ENCODE assay signal across 38 cellular contexts in the genomic region with DNA sequence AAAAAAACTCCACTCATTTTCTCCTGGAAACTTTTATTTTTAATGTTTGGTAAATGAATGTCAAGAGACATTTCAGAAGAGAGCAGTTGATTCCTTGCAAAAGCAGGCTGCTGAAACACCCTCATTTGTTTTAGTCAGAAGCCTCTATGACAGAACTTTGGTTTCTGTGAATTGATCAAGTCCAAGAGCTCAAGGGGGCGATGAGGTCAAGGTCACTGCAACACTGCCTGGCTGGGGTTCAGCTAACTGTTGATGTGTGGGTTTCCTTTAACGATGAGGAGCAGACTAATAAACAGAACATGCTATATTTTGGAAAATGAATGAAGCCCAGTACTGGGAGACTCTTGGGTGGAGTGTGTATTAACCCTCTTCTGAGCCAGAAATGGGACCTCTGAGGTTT.
"Had no signal": no experiment of that assay in that cellular context is flagged by ENCODE, and none has a peak within 500 bp of the region (broad histone marks: within the 10 kb centered on the region; RNA-seq: fewer than 3 reads in every experiment).

No MANE protein-coding gene starts in this region.

- H3K27ac Mint-ChIP-seq: activated naive CD4-positive, alpha-beta T cell treated with anti-CD3 and anti-CD28 coated beads for 36 hours; activated naive CD4-positive, alpha-beta T cell treated with anti-CD3 and anti-CD28 coated beads, Interleukin-2, amount 10 ng/mL, durations not matched to agents 7 days and 5 days; activated naive CD4-positive, alpha-beta T cell treated with anti-CD3 and anti-CD28 coated beads, Interleukin-2, amount 50 U/mL, for 24 hours; activated naive CD4-positive, alpha-beta T cell treated with anti-CD3 and anti-CD28 coated beads, Interleukin-2, amount 50 U/mL, for 72 hours; activated naive CD8-positive, alpha-beta T cell; activated naive CD8-positive, alpha-beta T cell treated with anti-CD3 and anti-CD28 coated beads for 36 hours; activated naive CD8-positive, alpha-beta T cell treated with anti-CD3 and anti-CD28 coated beads, Interleukin-2, amount 10 ng/mL, durations not matched to agents 7 days and 5 days; activated naive CD8-positive, alpha-beta T cell treated with anti-CD3 and anti-CD28 coated beads, Interleukin-2, amount 50 U/mL, for 24 hours; activated T-cell treated with anti-CD3 and anti-CD28 coated beads, Interleukin-2, amount 50 U/mL, for 24 hours; activated T-cell treated with anti-CD3 and anti-CD28 coated beads, Interleukin-2, amount 50 U/mL, for 72 hours; activated T-helper 1 cell treated with anti-CD3 and anti-CD28 coated beads, Interleukin-12 subunit alpha, Interleukin-12 subunit beta, Interleukin-2, Interleukin-4 antibody, amounts not matched to agents 30 ng/mL and 10 ng/mL and 1 ng/mL, durations not matched to agents 14 hours and 24 hours and 36 hours; activated T-helper 17 cell treated with anti-CD3 and anti-CD28 coated beads, Interleukin-2, amount 50 U/mL, for 72 hours; brain had no signal

- H3K27me3 Mint-ChIP-seq: activated naive CD4-positive, alpha-beta T cell treated with anti-CD3 and anti-CD28 coated beads, Interleukin-2, amount 10 ng/mL, durations not matched to agents 7 days and 5 days; activated naive CD8-positive, alpha-beta T cell; activated naive CD8-positive, alpha-beta T cell treated with anti-CD3 and anti-CD28 coated beads for 36 hours; activated naive CD8-positive, alpha-beta T cell treated with anti-CD3 and anti-CD28 coated beads, Interleukin-2, amount 10 ng/mL, durations not matched to agents 7 days and 5 days; activated naive CD8-positive, alpha-beta T cell treated with anti-CD3 and anti-CD28 coated beads, Interleukin-2, amount 50 U/mL, for 24 hours; activated T-cell treated with anti-CD3 and anti-CD28 coated beads, Interleukin-2, amount 50 U/mL, for 24 hours; central memory CD8-positive, alpha-beta T cell had no signal

- H3K36me3 Mint-ChIP-seq: activated naive CD4-positive, alpha-beta T cell treated with anti-CD3 and anti-CD28 coated beads, Interleukin-2, amount 10 ng/mL, durations not matched to agents 7 days and 5 days; activated naive CD4-positive, alpha-beta T cell treated with anti-CD3 and anti-CD28 coated beads, Interleukin-2, amount 50 U/mL, for 24 hours; activated naive CD4-positive, alpha-beta T cell treated with anti-CD3 and anti-CD28 coated beads, Interleukin-2, amount 50 U/mL, for 72 hours; activated naive CD8-positive, alpha-beta T cell; activated naive CD8-positive, alpha-beta T cell treated with anti-CD3 and anti-CD28 coated beads for 36 hours; activated naive CD8-positive, alpha-beta T cell treated with anti-CD3 and anti-CD28 coated beads, Interleukin-2, amount 10 ng/mL, durations not matched to agents 7 days and 5 days; brain had no signal

- DNase-seq: activated effector memory CD4-positive, alpha-beta T cell treated with anti-CD3 and anti-CD28 coated beads, Interleukin-2, amount 50 U/mL, for 16 hours; activated effector memory CD4-positive, alpha-beta T cell treated with Interleukin-2 at 50 U/mL for 16 hours; activated gamma-delta T cell; activated gamma-delta T cell treated with Interleukin-2 at 50 U/mL for 16 hours; activated naive CD4-positive, alpha-beta T cell; activated naive CD4-positive, alpha-beta T cell treated with anti-CD3 and anti-CD28 coated beads for 36 hours; activated naive CD4-positive, alpha-beta T cell treated with anti-CD3 and anti-CD28 coated beads, Interleukin-2, amount 10 ng/mL, durations not matched to agents 7 days and 5 days; activated naive CD4-positive, alpha-beta T cell treated with anti-CD3 and anti-CD28 coated beads, Interleukin-2, amount 50 U/mL, for 16 hours; activated naive CD4-positive, alpha-beta T cell treated with Interleukin-2 at 50 U/mL for 16 hours; activated naive CD8-positive, alpha-beta T cell treated with anti-CD3 and anti-CD28 coated beads for 36 hours; activated naive CD8-positive, alpha-beta T cell treated with anti-CD3 and anti-CD28 coated beads, Interleukin-2, amount 10 ng/mL, durations not matched to agents 7 days and 5 days; activated naive CD8-positive, alpha-beta T cell treated with anti-CD3 and anti-CD28 coated beads, Interleukin-2, amount 50 U/mL, for 24 hours; activated T-cell treated with anti-CD3 and anti-CD28 coated beads for 4 hours; activated T-cell treated with anti-CD3 and anti-CD28 coated beads, Interleukin-2, amount 50 U/mL, for 1 hour; activated T-cell treated with anti-CD3 and anti-CD28 coated beads, Interleukin-2, amount 50 U/mL, for 24 hours; activated T-cell treated with anti-CD3 and anti-CD28 coated beads, Interleukin-2, amount 50 U/mL, for 4 hours; activated T-cell treated with anti-CD3 and anti-CD28 coated beads, Interleukin-2, amount 50 U/mL, for 48 hours; activated T-cell treated with anti-CD3 and anti-CD28 coated beads, Interleukin-2, amount 50 U/mL, for 72 hours; adrenal gland; amniotic stem cell; amygdala; anterior cingulate cortex; aorta; body of pancreas; brain microvascular endothelial cell; caudate nucleus; central memory CD4-positive, alpha-beta T cell; cerebellar nuclear complex had no signal

- H3K9me3 ChIP-seq: adrenal gland, ascending aorta, body of pancreas, breast epithelium had no signal

- H3K36me3 ChIP-seq: adrenal gland, ascending aorta, brain microvascular endothelial cell, breast epithelium, cardiac muscle cell had no signal

- H3K4me3 Mint-ChIP-seq: activated naive CD4-positive, alpha-beta T cell treated with anti-CD3 and anti-CD28 coated beads for 36 hours; activated naive CD4-positive, alpha-beta T cell treated with anti-CD3 and anti-CD28 coated beads, Interleukin-2, amount 10 ng/mL, durations not matched to agents 7 days and 5 days; activated naive CD4-positive, alpha-beta T cell treated with anti-CD3 and anti-CD28 coated beads, Interleukin-2, amount 50 U/mL, for 24 hours; activated naive CD8-positive, alpha-beta T cell; activated naive CD8-positive, alpha-beta T cell treated with anti-CD3 and anti-CD28 coated beads for 36 hours; activated naive CD8-positive, alpha-beta T cell treated with anti-CD3 and anti-CD28 coated beads, Interleukin-2, amount 10 ng/mL, durations not matched to agents 7 days and 5 days; activated naive CD8-positive, alpha-beta T cell treated with anti-CD3 and anti-CD28 coated beads, Interleukin-2, amount 50 U/mL, for 24 hours; activated T-cell treated with anti-CD3 and anti-CD28 coated beads, Interleukin-2, amount 50 U/mL, for 24 hours; activated T-cell treated with anti-CD3 and anti-CD28 coated beads, Interleukin-2, amount 50 U/mL, for 4 hours; activated T-cell treated with anti-CD3 and anti-CD28 coated beads, Interleukin-2, amount 50 U/mL, for 72 hours; activated T-helper 1 cell treated with anti-CD3 and anti-CD28 coated beads, Interleukin-12 subunit alpha, Interleukin-12 subunit beta, Interleukin-2, Interleukin-4 antibody, amounts not matched to agents 30 ng/mL and 10 ng/mL and 1 ng/mL, durations not matched to agents 14 hours and 24 hours and 36 hours; activated T-helper 17 cell treated with anti-CD3 and anti-CD28 coated beads, Interleukin-2, amount 50 U/mL, for 72 hours; brain; central memory CD8-positive, alpha-beta T cell had no signal

- H3K9me3 Mint-ChIP-seq: activated naive CD4-positive, alpha-beta T cell treated with anti-CD3 and anti-CD28 coated beads for 36 hours; activated naive CD4-positive, alpha-beta T cell treated with anti-CD3 and anti-CD28 coated beads, Interleukin-2, amount 10 ng/mL, durations not matched to agents 7 days and 5 days; activated naive CD4-positive, alpha-beta T cell treated with anti-CD3 and anti-CD28 coated beads, Interleukin-2, amount 50 U/mL, for 24 hours; activated naive CD8-positive, alpha-beta T cell treated with anti-CD3 and anti-CD28 coated beads for 36 hours; activated naive CD8-positive, alpha-beta T cell treated with anti-CD3 and anti-CD28 coated beads, Interleukin-2, amount 10 ng/mL, durations not matched to agents 7 days and 5 days; activated naive CD8-positive, alpha-beta T cell treated with anti-CD3 and anti-CD28 coated beads, Interleukin-2, amount 50 U/mL, for 24 hours; activated T-cell treated with anti-CD3 and anti-CD28 coated beads, Interleukin-2, amount 50 U/mL, for 24 hours; activated T-cell treated with anti-CD3 and anti-CD28 coated beads, Interleukin-2, amount 50 U/mL, for 4 hours; activated T-helper 1 cell treated with anti-CD3 and anti-CD28 coated beads, Interleukin-12 subunit alpha, Interleukin-12 subunit beta, Interleukin-2, Interleukin-4 antibody, amounts not matched to agents 30 ng/mL and 10 ng/mL and 1 ng/mL, durations not matched to agents 14 hours and 24 hours and 36 hours; activated T-helper 17 cell treated with anti-CD3 and anti-CD28 coated beads, Interleukin-2, amount 50 U/mL, for 72 hours had no signal

- H3K27ac ChIP-seq: adrenal gland, ascending aorta, body of pancreas, brain microvascular endothelial cell, breast epithelium, cardiac muscle cell had no signal

- ATAC-seq: activated naive CD4-positive, alpha-beta T cell treated with anti-CD3 and anti-CD28 coated beads, Interleukin-2, amount 50 U/mL, for 72 hours; activated naive CD8-positive, alpha-beta T cell treated with anti-CD3 and anti-CD28 coated beads, Interleukin-2, amount 50 U/mL, for 24 hours; activated T-cell treated with anti-CD3 and anti-CD28 coated beads, Interleukin-2, amount 50 U/mL, for 4 hours; activated T-cell treated with anti-CD3 and anti-CD28 coated beads, Interleukin-2, amount 50 U/mL, for 72 hours; activated T-helper 17 cell treated with anti-CD3 and anti-CD28 coated beads, Interleukin-2, amount 50 U/mL, for 72 hours; body of pancreas had no signal

- H3K27me3 ChIP-seq: adrenal gland, ascending aorta, body of pancreas, brain microvascular endothelial cell, breast epithelium, cardiac muscle cell had no signal

- H3K4me1 ChIP-seq: adrenal gland, ascending aorta, body of pancreas, breast epithelium had no signal

- H3K4me3 ChIP-seq: adrenal gland, ascending aorta, body of pancreas, breast epithelium, cardiac muscle cell had no signal

- H3K4me1 Mint-ChIP-seq: activated naive CD4-positive, alpha-beta T cell treated with anti-CD3 and anti-CD28 coated beads, Interleukin-2, amount 10 ng/mL, durations not matched to agents 7 days and 5 days; activated naive CD4-positive, alpha-beta T cell treated with anti-CD3 and anti-CD28 coated beads, Interleukin-2, amount 50 U/mL, for 24 hours; activated naive CD8-positive, alpha-beta T cell treated with anti-CD3 and anti-CD28 coated beads for 36 hours; activated naive CD8-positive, alpha-beta T cell treated with anti-CD3 and anti-CD28 coated beads, Interleukin-2, amount 10 ng/mL, durations not matched to agents 7 days and 5 days; activated naive CD8-positive, alpha-beta T cell treated with anti-CD3 and anti-CD28 coated beads, Interleukin-2, amount 50 U/mL, for 24 hours; activated T-helper 17 cell treated with anti-CD3 and anti-CD28 coated beads, Interleukin-2, amount 50 U/mL, for 72 hours; central memory CD8-positive, alpha-beta T cell had no signal
